In genomic region chr18:26470011-26470637, GRCh38 we compare ENCODE assay signal across 9 cellular contexts.
DNase-seq lines count a peak whose midpoint lies in the region; ATAC-seq and TF ChIP-seq lines count a peak whose summit lies in the region.
"Had no signal": no experiment of that assay in that cellular context is flagged by ENCODE, and none has a peak within 500 bp of the region (broad histone marks: within the 10 kb centered on the region; RNA-seq: fewer than 3 reads in every experiment).

No MANE protein-coding gene starts in this region.

- TF ChIP-seq POLR2A in tibial nerve (IDR thresholded peaks at IDR 0.05), result no peak

- no peaks in the 10 kb centered on the region for H3K9me3 ChIP-seq in tibial nerve
- no peaks in the 10 kb centered on the region for H3K9me3 ChIP-seq in naive thymus-derived CD4-positive, alpha-beta T cell (ENCODE audit: control insufficient read depth in 2 of 3, low read length in 3 of 3)

- WGBS in tibial nerve, 2 donors, result 71 to 77% methylated on average over 10 of the region's 10 CpGs

- H3K27me3 Mint-ChIP-seq in naive thymus-derived CD4-positive, alpha-beta T cell, result no peaks in the 10 kb centered on the region

- POLR2A ChIA-PET in naive thymus-derived CD4-positive, alpha-beta T cell (lab: Charles Lee), result no interaction called here

- CTCF ChIA-PET in naive thymus-derived CD4-positive, alpha-beta T cell (lab: Charles Lee), result no interaction called here

- no peak overlapping the region for H3K4me3 Mint-ChIP-seq in naive thymus-derived CD4-positive, alpha-beta T cell

- peaks cover 0 to 22% (median 0%) of the 10 kb centered on the region in 3 donors for H3K36me3 ChIP-seq in tibial nerve
- H3K36me3 ChIP-seq in naive thymus-derived CD4-positive, alpha-beta T cell (ENCODE audit: control insufficient read depth in 2 of 3, insufficient read depth in 3 of 3, low read length in 3 of 3), result no peaks in the 10 kb centered on the region

- intact Hi-C loops in naive thymus-derived CD4-positive, alpha-beta T cell (cut with micrococcal nuclease), result no loop called here

- peak overlapping the region in 1 of 9 donors; percentile 48 for H3K27ac Mint-ChIP-seq in naive thymus-derived CD4-positive, alpha-beta T cell

- H3K36me3 Mint-ChIP-seq in naive thymus-derived CD4-positive, alpha-beta T cell, result peaks cover 0 to 8% (median 0%) of the 10 kb centered on the region in 5 donors

- H3K4me1 ChIP-seq in tibial nerve, result no peaks in the 10 kb centered on the region
- no peaks in the 10 kb centered on the region for H3K4me1 ChIP-seq in naive thymus-derived CD4-positive, alpha-beta T cell (ENCODE audit: control insufficient read depth in 2 of 2, insufficient read depth in 2 of 2, low read length in 2 of 2)

- TF ChIP-seq EP300 in tibial nerve (IDR thresholded peaks at IDR 0.05), result no peak

- peaks cover 0 to 2% (median 0%) of the 10 kb centered on the region in 11 donors for H3K9me3 Mint-ChIP-seq in naive thymus-derived CD4-positive, alpha-beta T cell

- no peaks in the 10 kb centered on the region for H3K27me3 ChIP-seq in tibial nerve
- no peaks in the 10 kb centered on the region for H3K27me3 ChIP-seq in naive thymus-derived CD4-positive, alpha-beta T cell (ENCODE audit: control insufficient read depth in 2 of 2, insufficient read depth in 2 of 2, low read length in 2 of 2)

- H3K27ac ChIP-seq in angular gyrus (ENCODE audit: low read depth, low read length), result peak overlapping the region; percentile 76
- no peak overlapping the region for H3K27ac ChIP-seq in tibial nerve
- no peak overlapping the region for H3K27ac ChIP-seq in naive thymus-derived CD4-positive, alpha-beta T cell (ENCODE audit: low read depth, low read length)
- H3K27ac ChIP-seq: SK-N-MC had no signal

- no peak for TF ChIP-seq CTCF in tibial nerve (IDR thresholded peaks at IDR 0.05)

- DNase-seq in DMS53 (lab: John Stamatoyannopoulos, UW), result peak; percentile 93
- no peak for DNase-seq in tibial nerve (ENCODE audit: low spot score in 2 of 2)
- DNase-seq in AML-193 (lab: John Stamatoyannopoulos, UW), result no peak
- DNase-seq in NCI-H524 (lab: John Stamatoyannopoulos, UW), result no peak
- DNase-seq in naive thymus-derived CD4-positive, alpha-beta T cell, result no peak

- H3K4me1 Mint-ChIP-seq in naive thymus-derived CD4-positive, alpha-beta T cell, result no peaks in the 10 kb centered on the region

- peak; percentile 72 for ATAC-seq in GM19468 (IDR thresholded peaks at IDR 0.05; ENCODE audit: extremely low read depth, unreplicated experiment)
- ATAC-seq in HG03432 (IDR thresholded peaks at IDR 0.05; ENCODE audit: unreplicated experiment), result peak; percentile 75
- no peak for ATAC-seq in naive thymus-derived CD4-positive, alpha-beta T cell

- no peak overlapping the region for H3K4me3 ChIP-seq in tibial nerve
- H3K4me3 ChIP-seq in naive thymus-derived CD4-positive, alpha-beta T cell (ENCODE audit: low read length), result no peak overlapping the region
- H3K4me3 ChIP-seq: SK-N-MC had no signal
